In the genomic region with DNA sequence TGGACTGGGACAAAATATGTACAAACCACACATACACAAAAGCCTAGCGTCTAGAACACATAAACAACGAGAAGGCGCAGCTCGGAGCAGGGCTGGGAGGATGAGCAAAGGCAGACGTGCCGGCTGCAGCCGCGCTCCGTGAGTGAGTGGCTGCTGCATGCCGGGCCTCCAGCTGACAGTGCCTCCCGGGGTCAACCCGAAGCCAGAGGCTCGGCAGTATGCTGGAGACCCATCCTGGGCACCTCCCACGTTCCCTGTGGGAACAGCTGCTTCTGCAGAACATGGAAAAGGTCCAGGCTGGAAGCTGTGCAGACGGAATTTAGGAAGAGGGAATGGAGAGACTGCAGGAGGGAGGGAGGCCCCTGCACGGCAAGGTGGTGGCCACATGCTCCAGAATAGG, we compare ENCODE assay signal across 9 cellular contexts. TPM values are rescaled to one million over a fixed set of nuclear protein-coding genes. Genes with fewer than 3 reads are reported as not detected.
DNase-seq lines count a peak whose midpoint lies in the region; ATAC-seq and TF ChIP-seq lines count a peak whose summit lies in the region.
"Had no signal": no experiment of that assay in that cellular context is flagged by ENCODE, and none has a peak within 500 bp of the region (broad histone marks: within the 10 kb centered on the region; RNA-seq: fewer than 3 reads in every experiment).

No MANE protein-coding gene starts in this region.

- peak overlapping the region; percentile 85 for H3K27ac Mint-ChIP-seq in osteocyte (ENCODE audit: unreplicated experiment)

- ATAC-seq in HG02973 (IDR thresholded peaks at IDR 0.05; ENCODE audit: unreplicated experiment) (no peak), GM19023 (IDR thresholded peaks at IDR 0.05; ENCODE audit: unreplicated experiment) (no peak)

- DNase-seq in DMS79 treated with DMSO at 0.1 percent for 48 hours (lab: John Stamatoyannopoulos, UW) (peak; percentile 15), NCI-H1694 treated with DMSO at 0.1 percent for 48 hours (lab: John Stamatoyannopoulos, UW) (peak; percentile 64), dorsolateral prefrontal cortex (peak in 7 of 10 donors; percentile 56 to 77 (median 69)), osteocyte (ENCODE audit: extremely low spot score, unreplicated experiment) (no peak), NCI-H526 (lab: John Stamatoyannopoulos, UW) (no peak)
- no peak for DNase-seq in activated naive CD4-positive, alpha-beta T cell treated with Interleukin-2 at 50 U/mL for 16 hours

- H3K36me3 Mint-ChIP-seq in osteocyte (ENCODE audit: unreplicated experiment): no peaks in the 10 kb centered on the region

- H3K27ac ChIP-seq in dorsolateral prefrontal cortex: peak overlapping the region in 41 of 59 donors; percentile 2 to 82 (median 56)
- H3K27ac ChIP-seq: SJSA1 had no signal

- no peaks in the 10 kb centered on the region for H3K9me3 Mint-ChIP-seq in osteocyte (ENCODE audit: unreplicated experiment)

- H3K4me3 Mint-ChIP-seq in osteocyte (ENCODE audit: unreplicated experiment): peak overlapping the region; percentile 67

- no peaks in the 10 kb centered on the region for H3K27me3 ChIP-seq in dorsolateral prefrontal cortex
- H3K27me3 ChIP-seq: SJSA1 had no signal

- H3K4me3 ChIP-seq in dorsolateral prefrontal cortex: peak overlapping the region in 35 of 59 donors; percentile 1 to 57 (median 24)
- H3K4me3 ChIP-seq: SJSA1 had no signal

- intact Hi-C loops in dorsolateral prefrontal cortex (cut with DNase I): no loop called here

- H3K27me3 Mint-ChIP-seq in osteocyte (ENCODE audit: unreplicated experiment): no peaks in the 10 kb centered on the region

- H3K4me1 Mint-ChIP-seq in osteocyte (ENCODE audit: unreplicated experiment): peaks cover 40% of the 10 kb centered on the region

- no peak for TF ChIP-seq CTCF in dorsolateral prefrontal cortex (IDR thresholded peaks at IDR 0.05 in 54 of 56, conservative IDR thresholded peaks at IDR 0.05 in 2 of 56; ENCODE audit: low read depth in 1 of 56, partially characterized antibody in 56 of 56)
- no peak for TF ChIP-seq CTCF in osteocyte (IDR thresholded peaks at IDR 0.05)

RNA-seq across cellular contexts. Expression of a gene that starts 3.6 kb away (rescaled TPM):
- total RNA-seq in dorsolateral prefrontal cortex (10 to 100 TPM in 110 of 120 experiments, 1 to 10 TPM in 10; 7.2 to 46.2 (median 18.2) TPM), osteocyte (1.9 and 2.8 TPM in 2 replicates)

RNA-seq across cellular contexts. Expression of a gene that starts 47.1 kb away (rescaled TPM):
- total RNA-seq in dorsolateral prefrontal cortex (10 to 100 TPM in 51 of 120 experiments, 1 to 10 TPM in 69; 2.4 to 37.0 (median 9.3) TPM), osteocyte (2.5 and 3.0 TPM in 2 replicates)
- total RNA-seq: SJSA1 had no signal

RNA-seq across cellular contexts. Expression of a gene that starts 57.8 kb away (rescaled TPM):
- total RNA-seq in dorsolateral prefrontal cortex (under 1 TPM in 4 of 120 experiments, not detected in 116; 0.24 to 0.52 (median 0.33) TPM), osteocyte (not detected in 2 replicates)
- total RNA-seq: SJSA1 had no signal

Comparison
In these comparisons a context has a peak if more than half of its experiments do, and no peak if none do; other contexts are left out.
1. DNase-seq: peak in DMS79 treated with DMSO at 0.1 percent for 48 hours (single experiment), NCI-H1694 treated with DMSO at 0.1 percent for 48 hours (single experiment) and dorsolateral prefrontal cortex (7 of 10); none in osteocyte (single experiment), activated naive CD4-positive, alpha-beta T cell treated with Interleukin-2 at 50 U/mL for 16 hours (single experiment) and NCI-H526 (0 of 2).